8 cellular contexts compared by ENCODE assay signal in genomic region chr6:119147101-119148053, GRCh38.
DNase-seq lines count a peak whose midpoint lies in the region; ATAC-seq and TF ChIP-seq lines count a peak whose summit lies in the region.

No MANE protein-coding gene starts in this region.

- in situ Hi-C loops in gastrocnemius medialis (cut with MboI; ENCODE audit: low sequenced_read_pairs in 4 of 4) = no loop called here

- H3K4me3 ChIP-seq in esophagus squamous epithelium = no peak overlapping the region
- H3K4me3 ChIP-seq in gastrocnemius medialis = no peak overlapping the region

- DNase-seq in GM04503 (ENCODE audit: low read depth) (peak; percentile 80), HT1080 (ENCODE audit: low read depth) (peak; percentile 99), esophagus squamous epithelium (lab: John Stamatoyannopoulos, UW) (no peak), gastrocnemius medialis (peak; percentile 16 to 43), NCI-H524 (lab: John Stamatoyannopoulos, UW) (no peak), putamen (ENCODE audit: low spot score) (no peak)
- DNase-seq in activated CD4-positive, alpha-beta T cell treated with anti-CD3 and anti-CD28 coated beads for 4 hours = peak; percentile 15 to 28

- peak; percentile 98 for ATAC-seq in GM21528 (IDR thresholded peaks at IDR 0.05; ENCODE audit: low FRiP score, unreplicated experiment)
- ATAC-seq in gastrocnemius medialis = peak; percentile 89 to 91

- intact Hi-C loops in esophagus squamous epithelium (cut with DNase I) (loop anchor here (10.0 kb wide), 1 partner anchor 197 kb away; the partner anchor contains the start of gene MAN1A1), gastrocnemius medialis (cut with DNase I; ENCODE audit: low total_unique reads) (loop anchor here (10.0 kb wide), 1 partner anchor 197 kb away; the partner anchor contains the start of gene MAN1A1)

- 18 to 49% methylated on average over 5 to 6 of the region's 6 CpGs for WGBS in esophagus squamous epithelium, 2 donors

- TF ChIP-seq CTCF in esophagus squamous epithelium (IDR thresholded peaks at IDR 0.05) (no peak), gastrocnemius medialis (IDR thresholded peaks at IDR 0.05 in 4 of 5, conservative IDR thresholded peaks at IDR 0.05 in 1 of 5) (no peak)

- no peaks in the 10 kb centered on the region for H3K9me3 ChIP-seq in esophagus squamous epithelium
- no peaks in the 10 kb centered on the region for H3K9me3 ChIP-seq in gastrocnemius medialis

- no peak for TF ChIP-seq POLR2A in esophagus squamous epithelium (IDR thresholded peaks at IDR 0.05)
- TF ChIP-seq POLR2A in gastrocnemius medialis (IDR thresholded peaks at IDR 0.05) = no peak

- H3K36me3 ChIP-seq in esophagus squamous epithelium (no peaks in the 10 kb centered on the region), gastrocnemius medialis (no peaks in the 10 kb centered on the region)

- H3K27ac ChIP-seq in esophagus squamous epithelium (peak overlapping the region; percentile 47 to 58 (median 55)), gastrocnemius medialis (peak overlapping the region; percentile 29 to 65 (median 52))

- H3K4me1 ChIP-seq in esophagus squamous epithelium (peaks cover 13 to 28% (median 17%) of the 10 kb centered on the region in 3 donors), gastrocnemius medialis (peaks cover 11 to 18% of the 10 kb centered on the region in 2 donors)

- H3K27me3 ChIP-seq in esophagus squamous epithelium (no peaks in the 10 kb centered on the region), gastrocnemius medialis (no peaks in the 10 kb centered on the region)

Comparison
In these comparisons a context has a peak if more than half of its experiments do, and no peak if none do; other contexts are left out.
1. DNase-seq: peak in GM04503 (single experiment), HT1080 (single experiment), activated CD4-positive, alpha-beta T cell treated with anti-CD3 and anti-CD28 coated beads for 4 hours (2 of 2) and gastrocnemius medialis (2 of 2); none in esophagus squamous epithelium (single experiment), NCI-H524 (0 of 2) and putamen (single experiment).